1 cellular context compared by ENCODE assay signal in the genomic region with DNA sequence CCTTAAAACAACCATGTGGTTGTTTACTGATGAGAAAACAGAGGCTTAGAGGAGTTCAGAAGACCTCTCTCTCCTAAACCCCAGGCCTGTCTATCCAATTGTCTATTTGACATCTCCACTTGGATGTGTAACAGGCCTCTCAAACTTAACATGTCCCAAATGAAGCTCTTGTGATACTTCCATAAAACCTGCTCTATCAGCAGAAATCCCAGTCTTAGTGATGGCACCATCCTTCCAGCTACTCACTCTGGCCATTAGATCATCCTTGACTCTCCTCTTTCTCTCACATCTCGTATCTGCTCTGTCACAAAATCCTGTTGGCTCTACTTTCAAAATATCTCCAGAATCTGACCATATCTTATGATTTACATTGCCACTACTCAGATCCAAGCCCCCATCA.
TF ChIP-seq lines count a peak whose summit lies in the region.

No MANE protein-coding gene starts in this region.

TF ChIP-seq in HepG2, 621 proteins besides CTCF, POLR2A, EP300 and RAD21:
- TF ChIP-seq ONECUT2 (CRISPR knock-in tag; IDR thresholded peaks at IDR 0.05), result no peak
- TF ChIP-seq GABPA (IDR thresholded peaks at IDR 0.05; ENCODE audit: low read depth, low read length), result no peak
- TF ChIP-seq GABPA (CRISPR knock-in tag; IDR thresholded peaks at IDR 0.05; ENCODE audit: low read depth), result no peak
- TF ChIP-seq MYNN (CRISPR knock-in tag; IDR thresholded peaks at IDR 0.05; ENCODE audit: low read depth), result no peak
- no peak for TF ChIP-seq JDP2 (CRISPR knock-in tag; IDR thresholded peaks at IDR 0.05; ENCODE audit: borderline replicate concordance)
- TF ChIP-seq MAFF (IDR thresholded peaks at IDR 0.05; ENCODE audit: low read depth, low read length), result 0 out of 2 replicates have a peak, but pooled peaks have one; percentile 4
- peak in 1 of 2 experiments; percentile 20; a peak in 2 of 4 replicates for TF ChIP-seq MAFK (conservative IDR thresholded peaks at IDR 0.05 in 1 of 2, IDR thresholded peaks at IDR 0.05 in 1 of 2; ENCODE audit: low read length in 2 of 2)
